ENCODE assay signal across 1 cellular context in genomic region chr19:11418518-11419506, GRCh38.
TF ChIP-seq lines count a peak whose summit lies in the region.

RGL3 (minus strand) TSS chr19:11419314; CDS start chr19:11419278, 36 bp downstream.

TF ChIP-seq in HepG2, 621 proteins besides CTCF, POLR2A, EP300 and RAD21 (continued from another document and continues in another):
- no peak; the same call in 1 of the 2 replicates for TF ChIP-seq ZFP91 (CRISPR knock-in tag; IDR thresholded peaks at IDR 0.05; ENCODE audit: borderline replicate concordance)
- TF ChIP-seq GTF3A (CRISPR knock-in tag; conservative IDR thresholded peaks at IDR 0.05): no peak
- no peak for TF ChIP-seq ZNF33A (CRISPR knock-in tag; IDR thresholded peaks at IDR 0.05; ENCODE audit: borderline replicate concordance)
- TF ChIP-seq ZKSCAN1 (IDR thresholded peaks at IDR 0.05; ENCODE audit: low read length): no peak
- TF ChIP-seq AHR (CRISPR knock-in tag; IDR thresholded peaks at IDR 0.05): peak; percentile 39; the same call in 1 of the 2 replicates
- TF ChIP-seq ZNF605 (CRISPR knock-in tag; IDR thresholded peaks at IDR 0.05): 0 out of 2 replicates have a peak, but pooled peaks have one; percentile 25
- no peak for TF ChIP-seq ARID2 (CRISPR knock-in tag; IDR thresholded peaks at IDR 0.05; ENCODE audit: borderline replicate concordance)
- no peak for TF ChIP-seq AFF4 (CRISPR knock-in tag; IDR thresholded peaks at IDR 0.05)
- TF ChIP-seq ZUFSP (CRISPR knock-in tag; IDR thresholded peaks at IDR 0.05; ENCODE audit: borderline replicate concordance): no peak
- TF ChIP-seq SCMH1 (CRISPR knock-in tag; IDR thresholded peaks at IDR 0.05; ENCODE audit: borderline replicate concordance): no peak
- peak; percentile 81 for TF ChIP-seq UBTF (CRISPR knock-in tag; IDR thresholded peaks at IDR 0.05)
- no peak for TF ChIP-seq CHD4 (IDR thresholded peaks at IDR 0.05; ENCODE audit: borderline replicate concordance, low read length)
- TF ChIP-seq ZNF501 (CRISPR knock-in tag; IDR thresholded peaks at IDR 0.05): peak; percentile 46; the same call in 1 of the 2 replicates
- TF ChIP-seq ZNF101 (CRISPR knock-in tag; IDR thresholded peaks at IDR 0.05; ENCODE audit: borderline replicate concordance, low read depth): no peak
- peak; percentile 35; the same call in 1 of the 2 replicates for TF ChIP-seq THAP9 (CRISPR knock-in tag; IDR thresholded peaks at IDR 0.05; ENCODE audit: borderline replicate concordance)
- no peak for TF ChIP-seq NR2C2 (CRISPR knock-in tag; IDR thresholded peaks at IDR 0.05; ENCODE audit: borderline replicate concordance)
- no peak for TF ChIP-seq RFX1 (IDR thresholded peaks at IDR 0.05)
- TF ChIP-seq SMAD1 (CRISPR knock-in tag; IDR thresholded peaks at IDR 0.05; ENCODE audit: borderline replicate concordance, low read depth): 0 out of 2 replicates have a peak, but pooled peaks have one; percentile 49
- TF ChIP-seq ZNF235 (CRISPR knock-in tag; IDR thresholded peaks at IDR 0.05; ENCODE audit: borderline replicate concordance): no peak
- TF ChIP-seq POLR2G (IDR thresholded peaks at IDR 0.05; ENCODE audit: low read depth, low read length): peak; percentile 38; the same call in 1 of the 2 replicates
- no peak for TF ChIP-seq ZMYM2 (CRISPR knock-in tag; IDR thresholded peaks at IDR 0.05)
- peak; percentile 58 for TF ChIP-seq AGO1 (IDR thresholded peaks at IDR 0.05; ENCODE audit: low read depth, low read length, poor library complexity, severe bottlenecking)
- no peak for TF ChIP-seq RNF219 (CRISPR knock-in tag; IDR thresholded peaks at IDR 0.05)
- TF ChIP-seq KDM2A (CRISPR knock-in tag; IDR thresholded peaks at IDR 0.05; ENCODE audit: borderline replicate concordance, low read depth): peak; percentile 34; the same call in 1 of the 2 replicates
- no peak for TF ChIP-seq PREB (CRISPR knock-in tag; IDR thresholded peaks at IDR 0.05)
- peak; percentile 88; the same call in 1 of the 2 replicates for TF ChIP-seq ZNF225 (CRISPR knock-in tag; IDR thresholded peaks at IDR 0.05)
- TF ChIP-seq TEF (CRISPR knock-in tag; IDR thresholded peaks at IDR 0.05): no peak
- no peak for TF ChIP-seq XBP1 (CRISPR knock-in tag; IDR thresholded peaks at IDR 0.05)
- TF ChIP-seq ZNF703 (CRISPR knock-in tag; IDR thresholded peaks at IDR 0.05; ENCODE audit: borderline replicate concordance): no peak
- TF ChIP-seq ZMYM4 (CRISPR knock-in tag; IDR thresholded peaks at IDR 0.05): no peak
- no peak for TF ChIP-seq ZNF281 (CRISPR knock-in tag; IDR thresholded peaks at IDR 0.05; ENCODE audit: borderline replicate concordance)
- no peak for TF ChIP-seq IRF1 (CRISPR knock-in tag; IDR thresholded peaks at IDR 0.05; ENCODE audit: low read depth)
- no peak for TF ChIP-seq ZSCAN5A (CRISPR knock-in tag; IDR thresholded peaks at IDR 0.05; ENCODE audit: borderline replicate concordance)
